Comparison of ENCODE assay signal across 29 cellular contexts in genomic region chr19:55857149-55857548, GRCh38. TPM values are rescaled to one million over a fixed set of nuclear protein-coding genes. Genes with fewer than 3 reads are reported as not detected.
DNase-seq lines count a peak whose midpoint lies in the region; ATAC-seq and TF ChIP-seq lines count a peak whose summit lies in the region.
"Had no signal": no experiment of that assay in that cellular context is flagged by ENCODE, and none has a peak within 500 bp of the region (broad histone marks: within the 10 kb centered on the region; RNA-seq: fewer than 3 reads in every experiment).

No MANE protein-coding gene starts in this region.

- H2BK5ac ChIP-seq in mesenchymal stem cell (ENCODE audit: low read depth, low read length, poor library complexity, severe bottlenecking) = no peak overlapping the region

- H3K36me3 ChIP-seq in endodermal cell (ENCODE audit: control insufficient read depth, insufficient read depth, low read length) (no peaks in the 10 kb centered on the region), mesenchymal stem cell (ENCODE audit: control insufficient read depth in 1 of 2, insufficient read depth in 2 of 2, low read depth in 1 of 2, low read length in 2 of 2) (no peaks in the 10 kb centered on the region)
- H3K36me3 ChIP-seq: breast epithelium, HAP-1, Peyer's patch, right lobe of liver, transverse colon had no signal

- no peaks in the 10 kb centered on the region for H3K79me1 ChIP-seq in mesenchymal stem cell (replicated peaks; ENCODE audit: low read length, poor library complexity, severe bottlenecking)

- no peaks in the 10 kb centered on the region for H3K4me1 Mint-ChIP-seq in endodermal cell
- no peaks in the 10 kb centered on the region for H3K4me1 Mint-ChIP-seq in naive thymus-derived CD8-positive, alpha-beta T cell
- no peaks in the 10 kb centered on the region for H3K4me1 Mint-ChIP-seq in natural killer cell treated with Interleukin-12 subunit alpha and Interleukin-12 subunit beta and Interleukin-15 and Interleukin-18, amount 100 ng/mL, for 72 hours (ENCODE audit: low read depth in 2 of 2)
- H3K4me1 Mint-ChIP-seq: activated CD8-positive, alpha-beta memory T cell treated with anti-CD3 and anti-CD28 coated beads, Interleukin-2, amount 10 ng/mL, durations not matched to agents 7 days and 5 days; activated naive CD4-positive, alpha-beta T cell treated with anti-CD3 and anti-CD28 coated beads, Interleukin-2, amount 10 ng/mL, durations not matched to agents 7 days and 5 days; CD4-positive, CD25-positive, alpha-beta regulatory T cell; nephron progenitor cell had no signal

- POLR2A ChIA-PET in naive thymus-derived CD8-positive, alpha-beta T cell (lab: Charles Lee) = no interaction called here

- H3K9me3 ChIP-seq in endodermal cell (ENCODE audit: control insufficient read depth, low read length) = peaks cover 85% of the 10 kb centered on the region
- H3K9me3 ChIP-seq in mesenchymal stem cell (ENCODE audit: control insufficient read depth, low read length) = peaks cover 30% of the 10 kb centered on the region
- H3K9me3 ChIP-seq: breast epithelium, Peyer's patch, right lobe of liver, transverse colon had no signal

- H3K4me3 Mint-ChIP-seq in endodermal cell = no peak overlapping the region
- H3K4me3 Mint-ChIP-seq in naive thymus-derived CD8-positive, alpha-beta T cell = no peak overlapping the region
- H3K4me3 Mint-ChIP-seq in natural killer cell treated with Interleukin-12 subunit alpha and Interleukin-12 subunit beta and Interleukin-15 and Interleukin-18, amount 100 ng/mL, for 72 hours = no peak overlapping the region
- H3K4me3 Mint-ChIP-seq: activated CD8-positive, alpha-beta memory T cell treated with anti-CD3 and anti-CD28 coated beads, Interleukin-2, amount 10 ng/mL, durations not matched to agents 7 days and 5 days; activated naive CD4-positive, alpha-beta T cell treated with anti-CD3 and anti-CD28 coated beads, Interleukin-2, amount 10 ng/mL, durations not matched to agents 7 days and 5 days; activated T-helper 1 cell treated with anti-CD3 and anti-CD28 coated beads, Interleukin-12 subunit alpha, Interleukin-12 subunit beta, Interleukin-2, Interleukin-4 antibody, amounts not matched to agents 30 ng/mL and 10 ng/mL and 1 ng/mL, durations not matched to agents 14 hours and 24 hours and 36 hours; CD4-positive, CD25-positive, alpha-beta regulatory T cell; effector memory CD8-positive, alpha-beta T cell; nephron progenitor cell; T-helper 2 cell treated with Interferon-gamma antibody and Interleukin-4, amounts not matched to agents 5 μg/mL and 100 μg/mL, for 36 hours had no signal

- peaks cover 1% of the 10 kb centered on the region for H3K27me3 Mint-ChIP-seq in endodermal cell (ENCODE audit: insufficient read depth)
- peaks cover 0 to 5% (median 0%) of the 10 kb centered on the region in 5 donors for H3K27me3 Mint-ChIP-seq in naive thymus-derived CD8-positive, alpha-beta T cell
- H3K27me3 Mint-ChIP-seq in natural killer cell treated with Interleukin-12 subunit alpha and Interleukin-12 subunit beta and Interleukin-15 and Interleukin-18, amount 100 ng/mL, for 72 hours = no peaks in the 10 kb centered on the region
- H3K27me3 Mint-ChIP-seq: activated CD8-positive, alpha-beta memory T cell treated with anti-CD3 and anti-CD28 coated beads, Interleukin-2, amount 10 ng/mL, durations not matched to agents 7 days and 5 days; activated naive CD4-positive, alpha-beta T cell treated with anti-CD3 and anti-CD28 coated beads, Interleukin-2, amount 10 ng/mL, durations not matched to agents 7 days and 5 days; CD4-positive, CD25-positive, alpha-beta regulatory T cell; effector memory CD8-positive, alpha-beta T cell had no signal

- H3K9me3 Mint-ChIP-seq in endodermal cell = peaks cover 95% of the 10 kb centered on the region
- peaks cover 0 to 31% (median 4%) of the 10 kb centered on the region in 9 donors for H3K9me3 Mint-ChIP-seq in naive thymus-derived CD8-positive, alpha-beta T cell
- H3K9me3 Mint-ChIP-seq in natural killer cell treated with Interleukin-12 subunit alpha and Interleukin-12 subunit beta and Interleukin-15 and Interleukin-18, amount 100 ng/mL, for 72 hours = peaks cover 7% of the 10 kb centered on the region

- WGBS in endodermal cell (ENCODE audit: insufficient coverage in 1 of 2, insufficient read length in 1 of 2), 2 experiments = 67 to 88% methylated on average over 2 to 4 of the region's 4 CpGs
- 79% methylated on average over 4 of the region's 4 CpGs for WGBS in mesenchymal stem cell

- H3K36me3 Mint-ChIP-seq in endodermal cell (ENCODE audit: low read depth) = no peaks in the 10 kb centered on the region
- no peaks in the 10 kb centered on the region for H3K36me3 Mint-ChIP-seq in naive thymus-derived CD8-positive, alpha-beta T cell
- peaks cover under 1% of the 10 kb centered on the region for H3K36me3 Mint-ChIP-seq in natural killer cell treated with Interleukin-12 subunit alpha and Interleukin-12 subunit beta and Interleukin-15 and Interleukin-18, amount 100 ng/mL, for 72 hours
- H3K36me3 Mint-ChIP-seq: activated CD8-positive, alpha-beta memory T cell treated with anti-CD3 and anti-CD28 coated beads, Interleukin-2, amount 10 ng/mL, durations not matched to agents 7 days and 5 days; activated naive CD4-positive, alpha-beta T cell treated with anti-CD3 and anti-CD28 coated beads, Interleukin-2, amount 10 ng/mL, durations not matched to agents 7 days and 5 days; CD4-positive, CD25-positive, alpha-beta regulatory T cell had no signal

- no peaks in the 10 kb centered on the region for H3K4me1 ChIP-seq in endodermal cell (ENCODE audit: control insufficient read depth, insufficient read depth, low read length)
- no peaks in the 10 kb centered on the region for H3K4me1 ChIP-seq in mesenchymal stem cell (ENCODE audit: control insufficient read depth, insufficient read depth, low read depth, low read length)
- H3K4me1 ChIP-seq: breast epithelium, foreskin keratinocyte, HAP-1, parathyroid adenoma, Peyer's patch, right lobe of liver, transverse colon had no signal

- DNase-seq in NOMO-1 treated with DMSO at 0.1 percent for 48 hours (lab: John Stamatoyannopoulos, UW; ENCODE audit: unreplicated experiment) (peak; percentile 54), endodermal cell (no peak), mesenchymal stem cell (no peak)
- DNase-seq in naive thymus-derived CD8-positive, alpha-beta T cell = no peak
- DNase-seq in natural killer cell treated with Interleukin-12 subunit alpha and Interleukin-12 subunit beta and Interleukin-15 and Interleukin-18, amount 100 ng/mL, for 72 hours (ENCODE audit: low spot score) = no peak
- DNase-seq in stimulated activated naive CD4-positive, alpha-beta T cell treated with Interleukin-2 at 50 U/mL for 16 hours (lab: John Stamatoyannopoulos, UW) = no peak
- DNase-seq: activated CD4-positive, alpha-beta T cell treated with anti-CD3 and anti-CD28 coated beads, Interleukin-2, amount 50 U/mL, for 1 hour; activated CD8-positive, alpha-beta memory T cell treated with anti-CD3 and anti-CD28 coated beads, Interleukin-2, amount 10 ng/mL, durations not matched to agents 7 days and 5 days; activated naive CD4-positive, alpha-beta T cell treated with anti-CD3 and anti-CD28 coated beads, Interleukin-2, amount 10 ng/mL, durations not matched to agents 7 days and 5 days; CD4-positive, CD25-positive, alpha-beta regulatory T cell; effector memory CD8-positive, alpha-beta T cell; foreskin keratinocyte; NCI-H1417; NCI-H446 treated with DMSO at 0.1 percent for 48 hours; nephron progenitor cell; Peyer's patch; right lobe of liver; transverse colon had no signal

- no peak overlapping the region for H2BK120ac ChIP-seq in mesenchymal stem cell (ENCODE audit: low read depth, low read length)

- no peak overlapping the region for H2BK12ac ChIP-seq in mesenchymal stem cell (ENCODE audit: low read length in 2 of 2)

- no peak overlapping the region for H3K27ac Mint-ChIP-seq in endodermal cell
- H3K27ac Mint-ChIP-seq in naive thymus-derived CD8-positive, alpha-beta T cell = no peak overlapping the region
- H3K27ac Mint-ChIP-seq in natural killer cell treated with Interleukin-12 subunit alpha and Interleukin-12 subunit beta and Interleukin-15 and Interleukin-18, amount 100 ng/mL, for 72 hours = no peak overlapping the region
- H3K27ac Mint-ChIP-seq: activated CD8-positive, alpha-beta memory T cell treated with anti-CD3 and anti-CD28 coated beads, Interleukin-2, amount 10 ng/mL, durations not matched to agents 7 days and 5 days; activated naive CD4-positive, alpha-beta T cell treated with anti-CD3 and anti-CD28 coated beads, Interleukin-2, amount 10 ng/mL, durations not matched to agents 7 days and 5 days; activated T-helper 1 cell treated with anti-CD3 and anti-CD28 coated beads, Interleukin-12 subunit alpha, Interleukin-12 subunit beta, Interleukin-2, Interleukin-4 antibody, amounts not matched to agents 30 ng/mL and 10 ng/mL and 1 ng/mL, durations not matched to agents 14 hours and 24 hours and 36 hours; CD4-positive, CD25-positive, alpha-beta regulatory T cell; effector memory CD8-positive, alpha-beta T cell; nephron progenitor cell; T-helper 2 cell treated with Interferon-gamma antibody and Interleukin-4, amounts not matched to agents 5 μg/mL and 100 μg/mL, for 36 hours had no signal

- peak overlapping the region; percentile 34 for H3K4me3 ChIP-seq in endodermal cell (ENCODE audit: low read length)
- no peak overlapping the region for H3K4me3 ChIP-seq in mesenchymal stem cell (ENCODE audit: insufficient read depth in 1 of 2, low read depth in 1 of 2, low read length in 2 of 2)
- H3K4me3 ChIP-seq: breast epithelium, HAP-1, hepatocyte, Peyer's patch, right lobe of liver, SK-N-MC, transverse colon had no signal

- H3K23ac ChIP-seq in mesenchymal stem cell (ENCODE audit: low read length in 2 of 2) = no peak overlapping the region

- no peak for TF ChIP-seq CTCF in endodermal cell (conservative IDR thresholded peaks at IDR 0.05)

- H3K9ac ChIP-seq in endodermal cell (ENCODE audit: extremely low read depth, low read length, poor library complexity, severe bottlenecking) (no peak overlapping the region), mesenchymal stem cell (ENCODE audit: low read length) (no peak overlapping the region)
- H3K9ac ChIP-seq: parathyroid adenoma had no signal

- H4K91ac ChIP-seq in mesenchymal stem cell (ENCODE audit: low read length) = no peak overlapping the region

- H2AK5ac ChIP-seq in mesenchymal stem cell (ENCODE audit: low read length, severe bottlenecking) = no peak overlapping the region

- H2AFZ ChIP-seq in mesenchymal stem cell (ENCODE audit: low read depth, low read length) = no peak overlapping the region
- H2AFZ ChIP-seq: hepatocyte, parathyroid adenoma had no signal

- H3K14ac ChIP-seq in mesenchymal stem cell (ENCODE audit: low read length in 2 of 2) = no peak overlapping the region

- no peak overlapping the region for H3K27ac ChIP-seq in endodermal cell (ENCODE audit: low read depth, low read length)
- H3K27ac ChIP-seq in mesenchymal stem cell (ENCODE audit: low read length, poor library complexity, severe bottlenecking) = no peak overlapping the region
- H3K27ac ChIP-seq: breast epithelium, foreskin keratinocyte, hepatocyte, parathyroid adenoma, Peyer's patch, right lobe of liver, SK-N-MC, transverse colon, VCaP had no signal

- ATAC-seq in HG03060 (IDR thresholded peaks at IDR 0.05; ENCODE audit: low read depth, unreplicated experiment) = peak; percentile 56
- ATAC-seq in naive thymus-derived CD8-positive, alpha-beta T cell = no peak
- no peak for ATAC-seq in natural killer cell treated with Interleukin-12 subunit alpha and Interleukin-12 subunit beta and Interleukin-15 and Interleukin-18, amount 100 ng/mL, for 72 hours
- ATAC-seq: activated CD8-positive, alpha-beta memory T cell treated with anti-CD3 and anti-CD28 coated beads, Interleukin-2, amount 10 ng/mL, durations not matched to agents 7 days and 5 days; effector memory CD8-positive, alpha-beta T cell; esophagus mucosa; foreskin keratinocyte; left lobe of liver; right lobe of liver had no signal

- H4K8ac ChIP-seq in mesenchymal stem cell (ENCODE audit: low read length) = no peak overlapping the region

- H3K18ac ChIP-seq in mesenchymal stem cell (ENCODE audit: low read depth in 1 of 2, low read length in 2 of 2) = no peak overlapping the region

- no peak overlapping the region for H2BK15ac ChIP-seq in mesenchymal stem cell (ENCODE audit: low read depth, poor library complexity, severe bottlenecking)

- H3K27me3 ChIP-seq in endodermal cell (ENCODE audit: control insufficient read depth, insufficient read depth, low read length, poor library complexity, severe bottlenecking) = no peaks in the 10 kb centered on the region
- no peaks in the 10 kb centered on the region for H3K27me3 ChIP-seq in mesenchymal stem cell (ENCODE audit: control insufficient read depth in 1 of 2, insufficient read depth in 1 of 2, low read length in 2 of 2)
- H3K27me3 ChIP-seq: breast epithelium, foreskin keratinocyte, hepatocyte, Peyer's patch, right lobe of liver, transverse colon had no signal

- no peak overlapping the region for H3K4me2 ChIP-seq in mesenchymal stem cell (ENCODE audit: low read length, poor library complexity, severe bottlenecking)
- H3K4me2 ChIP-seq: hepatocyte had no signal

- no peak overlapping the region for H3K4ac ChIP-seq in mesenchymal stem cell (ENCODE audit: low read depth in 1 of 2, low read length in 2 of 2)

RNA-seq across cellular contexts. Expression of gene NLRP4, which starts 20.8 kb away (rescaled TPM):
- total RNA-seq in endodermal cell = not detected
- polyA plus RNA-seq in endodermal cell (2013, experiment 1 of 2) = not detected
- not detected for polyA plus RNA-seq in endodermal cell (2013, experiment 2 of 2)
- total RNA-seq in naive thymus-derived CD8-positive, alpha-beta T cell = not detected
- polyA plus RNA-seq in naive thymus-derived CD8-positive, alpha-beta T cell = not detected
- polyA plus RNA-seq in mesenchymal stem cell (2013, experiment 1 of 2) = not detected
- not detected for polyA plus RNA-seq in mesenchymal stem cell (2013, experiment 2 of 2)
- total RNA-seq in natural killer cell treated with Interleukin-12 subunit alpha and Interleukin-12 subunit beta and Interleukin-15 and Interleukin-18, amount 100 ng/mL, for 72 hours = not detected
- total RNA-seq: activated CD8-positive, alpha-beta memory T cell treated with anti-CD3 and anti-CD28 coated beads, Interleukin-2, amount 10 ng/mL, durations not matched to agents 7 days and 5 days; activated T-helper 1 cell treated with anti-CD3 and anti-CD28 coated beads, Interleukin-12 subunit alpha, Interleukin-12 subunit beta, Interleukin-2, Interleukin-4 antibody, amounts not matched to agents 30 ng/mL and 10 ng/mL and 1 ng/mL, durations not matched to agents 14 hours and 24 hours and 36 hours; breast epithelium; CD4-positive, CD25-positive, alpha-beta regulatory T cell; esophagus mucosa; foreskin keratinocyte; hepatocyte; left lobe of liver; Peyer's patch; right lobe of liver; transverse colon had no signal
- polyA plus RNA-seq: CD4-positive, CD25-positive, alpha-beta regulatory T cell; foreskin keratinocyte; hepatocyte had no signal

RNA-seq across cellular contexts. Expression of gene NLRP11, which starts 25.4 kb away (rescaled TPM):
- total RNA-seq in endodermal cell = not detected
- polyA plus RNA-seq in endodermal cell (2013, experiment 1 of 2) = not detected
- polyA plus RNA-seq in endodermal cell (2013, experiment 2 of 2) = not detected
- total RNA-seq in naive thymus-derived CD8-positive, alpha-beta T cell = not detected
- not detected for polyA plus RNA-seq in naive thymus-derived CD8-positive, alpha-beta T cell
- polyA plus RNA-seq in mesenchymal stem cell (2013, experiment 1 of 2) = not detected
- not detected for polyA plus RNA-seq in mesenchymal stem cell (2013, experiment 2 of 2)
- total RNA-seq in natural killer cell treated with Interleukin-12 subunit alpha and Interleukin-12 subunit beta and Interleukin-15 and Interleukin-18, amount 100 ng/mL, for 72 hours = not detected
- total RNA-seq: activated CD8-positive, alpha-beta memory T cell treated with anti-CD3 and anti-CD28 coated beads, Interleukin-2, amount 10 ng/mL, durations not matched to agents 7 days and 5 days; activated T-helper 1 cell treated with anti-CD3 and anti-CD28 coated beads, Interleukin-12 subunit alpha, Interleukin-12 subunit beta, Interleukin-2, Interleukin-4 antibody, amounts not matched to agents 30 ng/mL and 10 ng/mL and 1 ng/mL, durations not matched to agents 14 hours and 24 hours and 36 hours; CD4-positive, CD25-positive, alpha-beta regulatory T cell; esophagus mucosa; foreskin keratinocyte; hepatocyte; Peyer's patch; transverse colon had no signal
- polyA plus RNA-seq: CD4-positive, CD25-positive, alpha-beta regulatory T cell; foreskin keratinocyte; hepatocyte had no signal
